Comparison of ENCODE assay signal across 19 cellular contexts in genomic region chr19:15112385-15112784, GRCh38. TPM values are rescaled to one million over a fixed set of nuclear protein-coding genes. Genes with fewer than 3 reads are reported as not detected.
A peak's percentile ranks its signal among the peaks of the same experiment; 100 is the strongest.
DNase-seq lines count a peak whose midpoint lies in the region; FAIRE-seq and TF ChIP-seq lines count a peak whose summit lies in the region.
"Had no signal": no experiment of that assay in that cellular context is flagged by ENCODE, and none has a peak within 500 bp of the region (broad histone marks: within the 10 kb centered on the region; RNA-seq: fewer than 3 reads in every experiment).

No MANE protein-coding gene starts in this region.

- H4K8ac ChIP-seq in H1 (ENCODE audit: extremely low read depth, insufficient read depth, low read length) = no peak overlapping the region
- H4K8ac ChIP-seq in trophoblast cell (ENCODE audit: low read depth, low read length) = no peak overlapping the region

- H3K79me1 ChIP-seq in H1 (ENCODE audit: low read depth, low read length) = no peaks in the 10 kb centered on the region; the same call in 1 of the 2 replicates
- H3K79me1 ChIP-seq in trophoblast cell (ENCODE audit: low read length) = peaks cover 9% of the 10 kb centered on the region

- TF ChIP-seq EP300 in H1 (IDR thresholded peaks at IDR 0.05; ENCODE audit: borderline replicate concordance in 1 of 2, low read depth in 2 of 2, low read length in 2 of 2) = no peak

- H2AFZ ChIP-seq in H1 (ENCODE audit: low read length) (no peak overlapping the region), trophoblast cell (ENCODE audit: insufficient read depth, low read length, poor library complexity) (no peak overlapping the region)
- H2AFZ ChIP-seq: neural progenitor cell had no signal

- H3K9ac ChIP-seq in H1 (replicated peaks in 1 of 4; ENCODE audit: extremely low read depth in 1 of 4, low read depth in 3 of 4, low read length in 3 of 4) (no peak overlapping the region), trophoblast cell (ENCODE audit: low read length) (no peak overlapping the region)
- H3K9ac ChIP-seq: neural progenitor cell had no signal

- no peak overlapping the region for H3K4me2 ChIP-seq in H1 (ENCODE audit: insufficient read depth in 1 of 2, low read depth in 2 of 2, low read length in 2 of 2)
- no peak overlapping the region for H3K4me2 ChIP-seq in trophoblast cell (ENCODE audit: low read length)
- H3K4me2 ChIP-seq: neural progenitor cell had no signal

- no peak overlapping the region for H4K5ac ChIP-seq in H1 (ENCODE audit: insufficient read length, low read depth, low read length)

- H3K18ac ChIP-seq in H1 (ENCODE audit: extremely low read depth, low read length) = no peak overlapping the region
- no peak overlapping the region for H3K18ac ChIP-seq in trophoblast cell (ENCODE audit: low read length)

- H2AK5ac ChIP-seq in H1 (ENCODE audit: low read depth, low read length) (no peak overlapping the region), trophoblast cell (ENCODE audit: low read length) (no peak overlapping the region)

- no peak overlapping the region for H2BK12ac ChIP-seq in H1 (ENCODE audit: low read depth, low read length)
- no peak overlapping the region for H2BK12ac ChIP-seq in trophoblast cell (ENCODE audit: low read length)

- H2BK120ac ChIP-seq in H1 (replicated peaks; ENCODE audit: low read depth, low read length) (no peak overlapping the region), trophoblast cell (ENCODE audit: insufficient read depth, low read length, poor library complexity) (no peak overlapping the region)

- H3K23me2 ChIP-seq in H1 (ENCODE audit: low read depth, low read length) = peaks cover 9% of the 10 kb centered on the region

- peak in 2 of 3 experiments; percentile 18 to 38; a peak in 2 of 4 replicates for TF ChIP-seq CTCF in H1 (IDR thresholded peaks at IDR 0.05; ENCODE audit: control extremely low read depth in 1 of 3, insufficient read depth in 1 of 3, low read depth in 1 of 3, low read length in 3 of 3)

- H3K14ac ChIP-seq in H1 (ENCODE audit: insufficient read length) (no peak overlapping the region), trophoblast cell (ENCODE audit: low read length) (no peak overlapping the region)

- H4K91ac ChIP-seq in H1 (replicated peaks; ENCODE audit: insufficient read length, low read length) (no peak overlapping the region), trophoblast cell (ENCODE audit: low read depth, low read length) (no peak overlapping the region)

- peaks cover 0 to 11% of the 10 kb centered on the region in 2 experiments; a peak in 2 of 4 replicates for H3K79me2 ChIP-seq in H1 (ENCODE audit: control insufficient read depth in 1 of 2, insufficient read depth in 2 of 2, low read length in 2 of 2)
- peaks cover 8% of the 10 kb centered on the region for H3K79me2 ChIP-seq in trophoblast cell (ENCODE audit: control insufficient read depth, insufficient read depth, low read length, poor library complexity)

- H2BK5ac ChIP-seq in H1 (ENCODE audit: low read depth, low read length) = no peak overlapping the region
- no peak overlapping the region for H2BK5ac ChIP-seq in trophoblast cell (ENCODE audit: low read depth, low read length, poor library complexity)

- H3K9me3 ChIP-seq in H1 (ENCODE audit: insufficient read depth in 2 of 2, low read depth in 1 of 2, low read length in 1 of 2) (no peaks in the 10 kb centered on the region), trophoblast cell (ENCODE audit: insufficient read depth, low read depth, low read length) (peaks cover 6% of the 10 kb centered on the region)
- H3K9me3 ChIP-seq: HAP-1, testis had no signal

- H3K4me3 ChIP-seq in H1 (ENCODE audit: extremely low read depth in 1 of 4, insufficient read depth in 2 of 4, low read depth in 3 of 4, low read length in 4 of 4) = no peak overlapping the region
- peak overlapping the region; percentile 31 for H3K4me3 ChIP-seq in trophoblast cell (ENCODE audit: low read depth, low read length)
- H3K4me3 ChIP-seq: HAP-1, neural progenitor cell, skin epidermis had no signal

- H3K4ac ChIP-seq in H1 (replicated peaks; ENCODE audit: insufficient read length, low read depth, low read length) (no peak overlapping the region), trophoblast cell (ENCODE audit: low read depth, low read length) (no peak overlapping the region)

- H3K4me1 ChIP-seq in H1 (replicated peaks in 1 of 4; ENCODE audit: control insufficient read depth in 3 of 4, insufficient read depth in 4 of 4, low read length in 3 of 4) (peaks cover 4 to 10% (median 6%) of the 10 kb centered on the region in 4 experiments), trophoblast cell (ENCODE audit: control insufficient read depth in 1 of 2, insufficient read depth in 2 of 2, low read length in 2 of 2) (peaks cover 5 to 6% of the 10 kb centered on the region in 2 experiments)
- H3K4me1 ChIP-seq: neural progenitor cell had no signal

- DNase-seq in SIG-M5 treated with dmso at 0.1 percent for 504 hours (lab: John Stamatoyannopoulos, UW; ENCODE audit: unreplicated experiment) (peak; percentile 46), SIG-M5 (lab: John Stamatoyannopoulos, UW) (no peak), M059J (ENCODE audit: low read depth) (peak; percentile 19), H1 (ENCODE audit: low read depth in 1 of 2, low spot score in 2 of 2) (peak in 1 of 2 experiments; percentile 50), trophoblast cell (no peak), A172 (ENCODE audit: low spot score) (no peak), NCI-H345 treated with DMSO at 0.1 percent for 48 hours (lab: John Stamatoyannopoulos, UW; ENCODE audit: unreplicated experiment) (no peak), OCI-M1 (lab: John Stamatoyannopoulos, UW) (no peak)
- DNase-seq: activated CD8-positive, alpha-beta memory T cell treated with anti-CD3 and anti-CD28 coated beads for 24 hours; DMS153; NCI-H1048; NCI-H226; T-helper 9 cell; testis had no signal

- H3K56ac ChIP-seq in H1 (replicated peaks; ENCODE audit: insufficient read length, low read depth, low read length) = no peak overlapping the region

- 89% methylated on average over 11 of the region's 11 CpGs; no CpG with 5 or more reads in 1 of the 2 experiments for WGBS in H1 (ENCODE audit: extremely low coverage in 1 of 2, insufficient coverage in 1 of 2, insufficient read length in 1 of 2, insufficient replicate concordance in 2 of 2, low coverage in 1 of 2, low lambda C conversion rate in 2 of 2, missing lambda C conversion rate in 1 of 2), 2 experiments
- WGBS in trophoblast cell (ENCODE audit: extremely low coverage, insufficient coverage, insufficient read length) = no CpG with 5 or more reads among the region's 11 CpGs

- peak; percentile 75 for FAIRE-seq in H1 (lab: Jason Lieb, UNC)

- no peak for TF ChIP-seq RAD21 in H1 (IDR thresholded peaks at IDR 0.05 in 1 of 2, conservative IDR thresholded peaks at IDR 0.05 in 1 of 2; ENCODE audit: low read depth in 2 of 2, low read length in 2 of 2)

- TF ChIP-seq POLR2A in H1 (IDR thresholded peaks at IDR 0.05; ENCODE audit: control extremely low read depth in 1 of 2, low read depth in 2 of 2, low read length in 2 of 2) = no peak

- CTCF ChIA-PET in H1 (lab: Charles Lee; ENCODE audit: partially characterized antibody) = interaction anchor here (0.6 to 4.5 kb wide), 9 partner anchors 8 to 448 kb away, joined by 3 to 37 read pairs (median 3); no protein-coding TSS in a partner anchor

- no peak overlapping the region for H3K23ac ChIP-seq in H1 (ENCODE audit: insufficient read length)
- no peak overlapping the region for H3K23ac ChIP-seq in trophoblast cell (ENCODE audit: low read length)

- H3K36me3 ChIP-seq in H1 (ENCODE audit: control insufficient read depth in 2 of 4, insufficient read depth in 4 of 4, low read length in 3 of 4) (peaks cover 25 to 65% (median 50%) of the 10 kb centered on the region in 4 experiments), trophoblast cell (ENCODE audit: control insufficient read depth in 1 of 2, insufficient read depth in 2 of 2, low read length in 2 of 2) (peaks cover 84 to 89% of the 10 kb centered on the region in 2 experiments)

- H3K27ac ChIP-seq in H1 (ENCODE audit: low read depth, low read length) (no peak overlapping the region), trophoblast cell (ENCODE audit: low read depth, low read length) (no peak overlapping the region)
- H3K27ac ChIP-seq: epithelial cell of prostate, neural progenitor cell, testis had no signal

- H3K27me3 ChIP-seq in H1 (replicated peaks in 1 of 4; ENCODE audit: control insufficient read depth in 3 of 4, extremely low read depth in 1 of 4, insufficient read depth in 3 of 4, low read length in 3 of 4) = no peaks in the 10 kb centered on the region
- no peaks in the 10 kb centered on the region for H3K27me3 ChIP-seq in trophoblast cell (ENCODE audit: insufficient read depth, low read length)
- H3K27me3 ChIP-seq: neural progenitor cell, testis had no signal

- no peak overlapping the region for H2BK20ac ChIP-seq in H1 (ENCODE audit: low read length)

- H4K12ac ChIP-seq in trophoblast cell (ENCODE audit: low read depth, low read length) = no peak overlapping the region

- peaks cover 2 to 7% of the 10 kb centered on the region in 2 experiments for H4K20me1 ChIP-seq in H1 (replicated peaks in 1 of 2; ENCODE audit: control insufficient read depth in 1 of 2, insufficient read depth in 2 of 2, low read length in 2 of 2)

- POLR2A ChIA-PET in H1 (lab: Charles Lee; ENCODE audit: partially characterized antibody) = interaction anchor here (0.6 to 7.9 kb wide), 10 partner anchors 9 to 812 kb away, joined by 3 to 67 read pairs (median 3); partner anchors contain the start of genes AKAP8L and EPHX3

- no peak overlapping the region for H2BK15ac ChIP-seq in H1 (ENCODE audit: low read length)

RNA-seq across cellular contexts. Expression of gene SYDE1, which starts 5.2 kb away (rescaled TPM):
- total RNA-seq in M059J (2014; rRNA removed; shearing (Covaris generic)) = 19.7 and 38.3 TPM in 2 replicates
- total RNA-seq in H1 (2021; fragmentation: NEBNext Ultra II Directional; extraction: Animal tissue kit (Norgen Biotek cat#: 25700)) = 16.8 and 17.7 TPM in 2 replicates
- 12.0 and 16.1 TPM in 2 replicates for polyA plus RNA-seq in H1 (2011; rRNA removed)
- 11.1 TPM for polyA plus RNA-seq in H1 (2011; cell fraction: cytosol; rRNA removed)
- polyA plus RNA-seq in H1 (2011; cell fraction: nucleus; rRNA removed) = 38.2 TPM
- polyA plus RNA-seq in H1 (2012, experiment 1 of 2) = 7.5 to 11.4 TPM (median 10.6 TPM) in 4 replicates
- polyA plus RNA-seq in H1 (2012, experiment 2 of 2) = 9.2 TPM
- polyA plus RNA-seq in H1 (2013, experiment 1 of 2) = 8.5 TPM
- 8.7 TPM for polyA plus RNA-seq in H1 (2013, experiment 2 of 2)
- polyA minus RNA-seq in H1 (2011; rRNA and poly(A)+ RNA removed) = 5.5 and 7.4 TPM in 2 replicates
- polyA minus RNA-seq in H1 (2011; cell fraction: cytosol; rRNA and poly(A)+ RNA removed) = 11.4 TPM
- polyA minus RNA-seq in H1 (2011; cell fraction: nucleus; rRNA and poly(A)+ RNA removed) = 15.4 TPM
- 72.8 and 76.1 TPM in 2 replicates for polyA plus RNA-seq in trophoblast cell (2013)
- total RNA-seq in A172 (2014; rRNA removed; shearing (Covaris generic)) = 61.6 and 65.7 TPM in 2 replicates

RNA-seq across cellular contexts. Expression of gene OR1I1, which starts 30.4 kb away (rescaled TPM):
- total RNA-seq in M059J (2014; rRNA removed; shearing (Covaris generic)) = not detected in 2 replicates
- not detected in 2 replicates for total RNA-seq in H1 (2021; fragmentation: NEBNext Ultra II Directional; extraction: Animal tissue kit (Norgen Biotek cat#: 25700))
- not detected in 2 replicates for polyA plus RNA-seq in H1 (2011; rRNA removed)
- not detected for polyA plus RNA-seq in H1 (2011; cell fraction: cytosol; rRNA removed)
- not detected for polyA plus RNA-seq in H1 (2011; cell fraction: nucleus; rRNA removed)
- not detected in 4 replicates for polyA plus RNA-seq in H1 (2012, experiment 1 of 2)
- polyA plus RNA-seq in H1 (2012, experiment 2 of 2) = not detected
- not detected for polyA plus RNA-seq in H1 (2013, experiment 1 of 2)
- polyA plus RNA-seq in H1 (2013, experiment 2 of 2) = not detected
- not detected in 2 replicates for polyA minus RNA-seq in H1 (2011; rRNA and poly(A)+ RNA removed)
- polyA minus RNA-seq in H1 (2011; cell fraction: cytosol; rRNA and poly(A)+ RNA removed) = not detected
- polyA minus RNA-seq in H1 (2011; cell fraction: nucleus; rRNA and poly(A)+ RNA removed) = not detected
- polyA plus RNA-seq in trophoblast cell (2013) = not detected in 2 replicates
- not detected in 2 replicates for total RNA-seq in A172 (2014; rRNA removed; shearing (Covaris generic))
- total RNA-seq: lower leg skin, testis had no signal

Comparison
In these comparisons a context has a peak if more than half of its experiments do, and no peak if none do; other contexts are left out.
1. DNase-seq: peak in SIG-M5 treated with dmso at 0.1 percent for 504 hours (single experiment) and M059J (single experiment); none in SIG-M5 (single experiment), trophoblast cell (0 of 2), A172 (single experiment), NCI-H345 treated with DMSO at 0.1 percent for 48 hours (single experiment) and OCI-M1 (single experiment).